ENCODE assay signal across 24 cellular contexts in the genomic region with DNA sequence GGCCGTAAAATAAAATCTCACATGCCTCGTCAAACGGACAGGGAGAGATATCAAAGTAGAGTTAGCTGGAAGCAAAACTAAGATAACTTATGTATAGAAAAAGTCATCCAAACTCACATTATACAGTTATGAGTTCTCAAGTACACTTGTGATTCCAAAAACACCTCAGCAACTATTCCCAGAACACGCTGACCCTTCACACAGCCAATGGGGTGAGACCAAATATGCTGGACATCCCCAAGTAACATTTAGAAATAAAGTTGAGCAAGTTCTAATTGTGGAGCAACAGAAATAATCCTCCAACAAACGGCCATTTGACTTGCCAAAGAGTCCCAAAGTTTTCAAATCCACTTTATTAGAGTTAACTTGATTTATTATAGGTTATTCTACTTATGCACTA. TPM values are rescaled to one million over a fixed set of nuclear protein-coding genes. Genes with fewer than 3 reads are reported as not detected.
DNase-seq lines count a peak whose midpoint lies in the region; ATAC-seq and TF ChIP-seq lines count a peak whose summit lies in the region.
"Had no signal": no experiment of that assay in that cellular context is flagged by ENCODE, and none has a peak within 500 bp of the region (broad histone marks: within the 10 kb centered on the region; RNA-seq: fewer than 3 reads in every experiment).

No MANE protein-coding gene starts in this region.

- no peak overlapping the region for H3K4me3 Mint-ChIP-seq in activated CD8-positive, alpha-beta memory T cell treated with anti-CD3 and anti-CD28 coated beads, Interleukin-2, amount 10 ng/mL, durations not matched to agents 7 days and 5 days
- no peak overlapping the region for H3K4me3 Mint-ChIP-seq in memory B cell
- H3K4me3 Mint-ChIP-seq in GM23338 = no peak overlapping the region
- H3K4me3 Mint-ChIP-seq: CD4-positive, alpha-beta memory T cell had no signal

- peaks cover 30% of the 10 kb centered on the region for H3K36me3 Mint-ChIP-seq in activated CD8-positive, alpha-beta memory T cell treated with anti-CD3 and anti-CD28 coated beads, Interleukin-2, amount 10 ng/mL, durations not matched to agents 7 days and 5 days
- H3K36me3 Mint-ChIP-seq in memory B cell (peaks cover 38% of the 10 kb centered on the region), GM23338 (ENCODE audit: low read depth) (peaks cover 2% of the 10 kb centered on the region; the same call in 1 of the 3 replicates)
- H3K36me3 Mint-ChIP-seq: CD4-positive, alpha-beta memory T cell had no signal

- peaks cover 2% of the 10 kb centered on the region for H3K9me3 Mint-ChIP-seq in activated CD8-positive, alpha-beta memory T cell treated with anti-CD3 and anti-CD28 coated beads, Interleukin-2, amount 10 ng/mL, durations not matched to agents 7 days and 5 days (ENCODE audit: low read depth)
- H3K9me3 Mint-ChIP-seq in memory B cell (no peaks in the 10 kb centered on the region), GM23338 (no peaks in the 10 kb centered on the region; the same call in 2 of the 3 replicates)

- H4K20me1 ChIP-seq in GM23338 (replicated peaks; ENCODE audit: insufficient read depth) = no peaks in the 10 kb centered on the region; the same call in 1 of the 2 replicates

- H3K4me3 ChIP-seq in subcutaneous abdominal adipose tissue (ENCODE audit: low read depth in 1 of 5, low read length in 5 of 5) (no peak overlapping the region), GM23338 (no peak overlapping the region)
- H3K4me3 ChIP-seq: A549 had no signal

- no peaks in the 10 kb centered on the region for H3K27me3 ChIP-seq in subcutaneous abdominal adipose tissue (ENCODE audit: control insufficient read depth in 5 of 5, insufficient read depth in 4 of 5, low read length in 5 of 5)
- no peaks in the 10 kb centered on the region for H3K27me3 ChIP-seq in GM23338 (ENCODE audit: insufficient read depth)

- H3K9me2 ChIP-seq in GM23338 (ENCODE audit: insufficient read depth) = 0 out of 2 replicates have a peak, but pooled peaks cover 3% of the 10 kb centered on the region

- no peaks in the 10 kb centered on the region for H3K79me2 ChIP-seq in GM23338 (replicated peaks; ENCODE audit: insufficient read depth)

- H3K9me3 ChIP-seq in subcutaneous abdominal adipose tissue (ENCODE audit: control insufficient read depth in 5 of 5, low read length in 5 of 5) = no peaks in the 10 kb centered on the region
- H3K9me3 ChIP-seq: A549 had no signal

- no peaks in the 10 kb centered on the region for H3K27me3 Mint-ChIP-seq in activated CD8-positive, alpha-beta memory T cell treated with anti-CD3 and anti-CD28 coated beads, Interleukin-2, amount 10 ng/mL, durations not matched to agents 7 days and 5 days
- no peaks in the 10 kb centered on the region for H3K27me3 Mint-ChIP-seq in memory B cell
- H3K27me3 Mint-ChIP-seq in GM23338 (ENCODE audit: insufficient read depth, low read depth, poor library complexity) = peaks cover 7% of the 10 kb centered on the region
- H3K27me3 Mint-ChIP-seq: CD4-positive, alpha-beta memory T cell had no signal

- H3F3A ChIP-seq in GM23338 (replicated peaks; ENCODE audit: low read depth) = no peaks in the 10 kb centered on the region

- peaks cover 66% of the 10 kb centered on the region for H3K4me1 Mint-ChIP-seq in activated CD8-positive, alpha-beta memory T cell treated with anti-CD3 and anti-CD28 coated beads, Interleukin-2, amount 10 ng/mL, durations not matched to agents 7 days and 5 days
- H3K4me1 Mint-ChIP-seq in memory B cell (peaks cover 14% of the 10 kb centered on the region), GM23338 (peaks cover 18% of the 10 kb centered on the region)
- H3K4me1 Mint-ChIP-seq: CD4-positive, alpha-beta memory T cell had no signal

- CTCF ChIA-PET in activated CD8-positive, alpha-beta memory T cell treated with anti-CD3 and anti-CD28 coated beads, Interleukin-2, amount 10 ng/mL, durations not matched to agents 7 days and 5 days (lab: Charles Lee) = interaction anchor here (0.7 to 1.9 kb wide), 5 partner anchors 10 to 529 kb away, joined by 3 to 5 read pairs (median 5); no protein-coding TSS in a partner anchor

- no peak for DNase-seq in activated CD8-positive, alpha-beta memory T cell treated with anti-CD3 and anti-CD28 coated beads, Interleukin-2, amount 10 ng/mL, durations not matched to agents 7 days and 5 days
- no peak for DNase-seq in activated CD8-positive, alpha-beta memory T cell treated with anti-CD3 and anti-CD28 coated beads, Interleukin-2, amount 50 U/mL, for 48 hours
- DNase-seq in memory B cell (ENCODE audit: low spot score in 2 of 2) (no peak), GM23338 (ENCODE audit: low spot score) (no peak)
- DNase-seq: 8988T; ACHN; AML-193; C1 segment of cervical spinal cord; Calu3; CD4-positive, alpha-beta memory T cell; COR-L47; DMS53; DMS79 treated with DMSO at 0.1 percent for 48 hours; GF-D8; H7; HCEC 1CT had no signal

- no peak for ATAC-seq in activated CD8-positive, alpha-beta memory T cell treated with anti-CD3 and anti-CD28 coated beads, Interleukin-2, amount 10 ng/mL, durations not matched to agents 7 days and 5 days
- ATAC-seq in memory B cell (ENCODE audit: low read depth) = no peak
- no peak for ATAC-seq in GM18520 (IDR thresholded peaks at IDR 0.05; ENCODE audit: unreplicated experiment)
- ATAC-seq in GM23338 = no peak
- no peak for ATAC-seq in GM19328 (IDR thresholded peaks at IDR 0.05; ENCODE audit: unreplicated experiment)
- ATAC-seq: A549 had no signal

- no peak overlapping the region for H2AFZ ChIP-seq in GM23338

- H3K4me1 ChIP-seq in subcutaneous abdominal adipose tissue (ENCODE audit: control insufficient read depth in 5 of 5, insufficient read depth in 5 of 5, low read length in 5 of 5) = peaks cover 0 to 35% (median 19%) of the 10 kb centered on the region in 5 donors
- peaks cover 12% of the 10 kb centered on the region; the same call in 1 of the 2 replicates for H3K4me1 ChIP-seq in GM23338 (ENCODE audit: insufficient read depth)
- H3K4me1 ChIP-seq: A549 had no signal

- no peak overlapping the region for H3K4me2 ChIP-seq in GM23338
- H3K4me2 ChIP-seq: A549 had no signal

- H3K27ac Mint-ChIP-seq in activated CD8-positive, alpha-beta memory T cell treated with anti-CD3 and anti-CD28 coated beads, Interleukin-2, amount 10 ng/mL, durations not matched to agents 7 days and 5 days = peak overlapping the region; percentile 88
- H3K27ac Mint-ChIP-seq in memory B cell (peak overlapping the region; percentile 42), GM23338 (no peak overlapping the region)

- H3K36me3 ChIP-seq in subcutaneous abdominal adipose tissue (ENCODE audit: control insufficient read depth in 5 of 5, insufficient read depth in 5 of 5, low read length in 5 of 5) (no peaks in the 10 kb centered on the region), GM23338 (ENCODE audit: insufficient read depth) (no peaks in the 10 kb centered on the region)

- peak overlapping the region; percentile 88 for H3K27ac ChIP-seq in subcutaneous abdominal adipose tissue (ENCODE audit: low read depth, low read length)
- no peak overlapping the region for H3K27ac ChIP-seq in GM23338 (ENCODE audit: low read depth)
- H3K27ac ChIP-seq: A549 had no signal

- peak overlapping the region in 2 of 5 donors; percentile 43 to 67 for H3K9ac ChIP-seq in subcutaneous abdominal adipose tissue (ENCODE audit: low read length in 5 of 5)

- TF ChIP-seq CTCF in GM23338 (conservative IDR thresholded peaks at IDR 0.05; ENCODE audit: low read depth in 2 of 2) = no peak

TF ChIP-seq in GM23338, 12 proteins besides CTCF, POLR2A, EP300 and RAD21 (continues in another document):
- TF ChIP-seq ZNF114 (CRISPR knock-in tag; IDR thresholded peaks at IDR 0.05) = no peak
- TF ChIP-seq POLR2AphosphoS5 (IDR thresholded peaks at IDR 0.05; ENCODE audit: low read depth) = no peak
- TF ChIP-seq, protein P1, sequence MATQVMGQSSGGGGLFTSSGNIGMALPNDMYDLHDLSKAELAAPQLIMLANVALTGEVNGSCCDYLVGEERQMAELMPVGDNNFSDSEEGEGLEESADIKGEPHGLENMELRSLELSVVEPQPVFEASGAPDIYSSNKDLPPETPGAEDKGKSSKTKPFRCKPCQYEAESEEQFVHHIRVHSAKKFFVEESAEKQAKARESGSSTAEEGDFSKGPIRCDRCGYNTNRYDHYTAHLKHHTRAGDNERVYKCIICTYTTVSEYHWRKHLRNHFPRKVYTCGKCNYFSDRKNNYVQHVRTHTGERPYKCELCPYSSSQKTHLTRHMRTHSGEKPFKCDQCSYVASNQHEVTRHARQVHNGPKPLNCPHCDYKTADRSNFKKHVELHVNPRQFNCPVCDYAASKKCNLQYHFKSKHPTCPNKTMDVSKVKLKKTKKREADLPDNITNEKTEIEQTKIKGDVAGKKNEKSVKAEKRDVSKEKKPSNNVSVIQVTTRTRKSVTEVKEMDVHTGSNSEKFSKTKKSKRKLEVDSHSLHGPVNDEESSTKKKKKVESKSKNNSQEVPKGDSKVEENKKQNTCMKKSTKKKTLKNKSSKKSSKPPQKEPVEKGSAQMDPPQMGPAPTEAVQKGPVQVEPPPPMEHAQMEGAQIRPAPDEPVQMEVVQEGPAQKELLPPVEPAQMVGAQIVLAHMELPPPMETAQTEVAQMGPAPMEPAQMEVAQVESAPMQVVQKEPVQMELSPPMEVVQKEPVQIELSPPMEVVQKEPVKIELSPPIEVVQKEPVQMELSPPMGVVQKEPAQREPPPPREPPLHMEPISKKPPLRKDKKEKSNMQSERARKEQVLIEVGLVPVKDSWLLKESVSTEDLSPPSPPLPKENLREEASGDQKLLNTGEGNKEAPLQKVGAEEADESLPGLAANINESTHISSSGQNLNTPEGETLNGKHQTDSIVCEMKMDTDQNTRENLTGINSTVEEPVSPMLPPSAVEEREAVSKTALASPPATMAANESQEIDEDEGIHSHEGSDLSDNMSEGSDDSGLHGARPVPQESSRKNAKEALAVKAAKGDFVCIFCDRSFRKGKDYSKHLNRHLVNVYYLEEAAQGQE (IDR thresholded peaks at IDR 0.05; ENCODE audit: unreplicated experiment) = no peak
- TF ChIP-seq NANOG (IDR thresholded peaks at IDR 0.05; ENCODE audit: borderline replicate concordance) = no peak
- TF ChIP-seq EZH2 (IDR thresholded peaks at IDR 0.05; ENCODE audit: low read depth, unreplicated experiment) = no peak
- no peak for TF ChIP-seq EZH2phosphoT487 (IDR thresholded peaks at IDR 0.05; ENCODE audit: unreplicated experiment)
- TF ChIP-seq ZNF331 (CRISPR knock-in tag; IDR thresholded peaks at IDR 0.05; ENCODE audit: low read depth) = no peak
- no peak for TF ChIP-seq STAT1 (IDR thresholded peaks at IDR 0.05; ENCODE audit: unreplicated experiment)

RNA-seq across cellular contexts. Expression of a gene that starts 52.4 kb away (rescaled TPM):
- 1 to 10 TPM; 1.2 to 1.7 TPM for total RNA-seq in activated CD8-positive, alpha-beta memory T cell treated with anti-CD3 and anti-CD28 coated beads, Interleukin-2, amount 10 ng/mL, durations not matched to agents 7 days and 5 days
- not detected in 2 replicates for total RNA-seq in GM23338 (2014; rRNA removed; shearing (Covaris generic))
- polyA plus RNA-seq in GM23338 (2016; fragmentation: Nextera tagmentation; extraction: Ambion mirVana) = 0.28 and 0.29 TPM in 2 replicates
- total RNA-seq: Calu3, Daoy, G401, H1, H7 had no signal
- polyA plus RNA-seq: A549, BJ, H1 had no signal
